Comparison of ENCODE assay signal across 1 cellular context in genomic region chr9:26955222-26955903, GRCh38.
TF ChIP-seq lines count a peak whose summit lies in the region.

No MANE protein-coding gene starts in this region.

TF ChIP-seq in endothelial cell of umbilical vein, 7 proteins besides CTCF, POLR2A, EP300 and RAD21 (continued from another document):
- no peak for TF ChIP-seq MAX (IDR thresholded peaks at IDR 0.05; ENCODE audit: insufficient read depth, insufficient read length)
- no peak for TF ChIP-seq MYC (IDR thresholded peaks at IDR 0.05; ENCODE audit: low read depth, low read length)
